ENCODE assay signal across 19 cellular contexts in the genomic region with DNA sequence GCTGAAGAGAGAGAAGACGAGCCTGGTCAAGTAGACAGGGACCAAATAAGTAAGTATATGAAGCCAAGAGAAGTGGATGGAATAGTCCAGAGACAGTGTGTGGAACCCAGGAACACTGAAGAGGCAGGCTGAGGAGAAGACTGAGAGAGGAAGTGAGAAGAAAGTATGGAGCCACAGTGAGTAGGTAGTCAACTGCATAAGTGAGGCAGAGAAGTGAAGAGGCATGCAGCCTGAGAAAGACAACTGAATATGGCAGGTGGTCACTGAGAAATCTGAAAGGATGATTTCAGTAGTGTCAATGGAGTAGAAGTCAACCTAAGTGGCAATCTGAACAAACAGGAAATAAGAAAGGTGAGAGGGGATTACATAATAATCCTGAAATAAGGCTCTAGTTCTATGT. TPM values are rescaled to one million over a fixed set of nuclear protein-coding genes. Genes with fewer than 3 reads are reported as not detected.
DNase-seq lines count a peak whose midpoint lies in the region; ATAC-seq and TF ChIP-seq lines count a peak whose summit lies in the region.
"Had no signal": no experiment of that assay in that cellular context is flagged by ENCODE, and none has a peak within 500 bp of the region (broad histone marks: within the 10 kb centered on the region; RNA-seq: fewer than 3 reads in every experiment).

No MANE protein-coding gene starts in this region.

- H3K27ac Mint-ChIP-seq in CD4-positive, CD25-positive, alpha-beta regulatory T cell, result peak overlapping the region in 2 of 3 donors; percentile 72 to 89
- H3K27ac Mint-ChIP-seq in activated T-cell treated with anti-CD3 and anti-CD28 coated beads, Interleukin-2, amount 50 U/mL, for 72 hours, result no peak overlapping the region
- H3K27ac Mint-ChIP-seq in GM23338, result no peak overlapping the region
- H3K27ac Mint-ChIP-seq: progenitor cell of endocrine pancreas had no signal

- TF ChIP-seq CTCF in testis (IDR thresholded peaks at IDR 0.05), result no peak
- TF ChIP-seq CTCF in GM23338 (conservative IDR thresholded peaks at IDR 0.05; ENCODE audit: low read depth in 2 of 2), result no peak

- peaks cover 79% of the 10 kb centered on the region for H3K36me3 ChIP-seq in CD4-positive, CD25-positive, alpha-beta regulatory T cell (ENCODE audit: control insufficient read depth, insufficient read depth, low read length)
- H3K36me3 ChIP-seq in testis (ENCODE audit: low read depth, missing control alignments) (no peaks in the 10 kb centered on the region), GM23338 (ENCODE audit: insufficient read depth) (peaks cover 41% of the 10 kb centered on the region)

- intact Hi-C loops in testis (cut with DNase I; ENCODE audit: low total_unique reads), result no loop called here

- TF ChIP-seq POLR2A in testis (IDR thresholded peaks at IDR 0.05), result no peak

- no peaks in the 10 kb centered on the region for H3F3A ChIP-seq in GM23338 (replicated peaks; ENCODE audit: low read depth)

- DNase-seq in CD4-positive, CD25-positive, alpha-beta regulatory T cell, result no peak
- no peak for DNase-seq in testis
- DNase-seq in C1 segment of cervical spinal cord (lab: John Stamatoyannopoulos, UW), result no peak
- no peak for DNase-seq in activated T-cell treated with anti-CD3 and anti-CD28 coated beads, Interleukin-2, amount 50 U/mL, for 72 hours
- DNase-seq in GM23338 (ENCODE audit: low spot score), result no peak
- DNase-seq: activated CD4-positive, alpha-beta T cell treated with anti-CD3 and anti-CD28 coated beads for 48 hours; anterior cingulate cortex; head of caudate nucleus; kidney glomerular epithelial cell; NK-92 treated with Interleukin-12 subunit alpha and Interleukin-12 subunit beta, amount 100 ng/mL, for 24 hours; Right ventricle myocardium superior; stimulated activated CD4-positive, alpha-beta T cell treated with anti-CD3 and anti-CD28 coated beads, Interleukin-12 subunit alpha, Interleukin-12 subunit beta, amount 100 ng/mL, for 4 hours; T-helper 9 cell had no signal

- H3K9me3 ChIP-seq in CD4-positive, CD25-positive, alpha-beta regulatory T cell (ENCODE audit: control insufficient read depth in 2 of 2, low read length in 2 of 2), result no peaks in the 10 kb centered on the region
- no peaks in the 10 kb centered on the region for H3K9me3 ChIP-seq in testis

- no peak overlapping the region for H2AFZ ChIP-seq in GM23338

- H4K20me1 ChIP-seq in GM23338 (replicated peaks; ENCODE audit: insufficient read depth), result no peaks in the 10 kb centered on the region

- no peaks in the 10 kb centered on the region for H3K9me3 Mint-ChIP-seq in CD4-positive, CD25-positive, alpha-beta regulatory T cell
- H3K9me3 Mint-ChIP-seq in activated T-cell treated with anti-CD3 and anti-CD28 coated beads, Interleukin-2, amount 50 U/mL, for 72 hours, result no peaks in the 10 kb centered on the region
- no peaks in the 10 kb centered on the region for H3K9me3 Mint-ChIP-seq in GM23338
- H3K9me3 Mint-ChIP-seq: activated T-helper 1 cell treated with anti-CD3 and anti-CD28 coated beads, Interleukin-12 subunit alpha, Interleukin-12 subunit beta, Interleukin-2, Interleukin-4 antibody, amounts not matched to agents 30 ng/mL and 10 ng/mL and 1 ng/mL, durations not matched to agents 14 hours and 24 hours and 36 hours had no signal

- H3K36me3 Mint-ChIP-seq in CD4-positive, CD25-positive, alpha-beta regulatory T cell, result peaks cover 47% of the 10 kb centered on the region
- H3K36me3 Mint-ChIP-seq in activated T-cell treated with anti-CD3 and anti-CD28 coated beads, Interleukin-2, amount 50 U/mL, for 72 hours (ENCODE audit: insufficient read depth in 2 of 2), result peaks cover 6 to 21% of the 10 kb centered on the region in 2 donors
- H3K36me3 Mint-ChIP-seq in GM23338 (ENCODE audit: low read depth), result peaks cover 30% of the 10 kb centered on the region

- H3K27me3 ChIP-seq in CD4-positive, CD25-positive, alpha-beta regulatory T cell (ENCODE audit: control insufficient read depth, insufficient read depth, low read length), result no peaks in the 10 kb centered on the region
- no peaks in the 10 kb centered on the region for H3K27me3 ChIP-seq in testis
- no peaks in the 10 kb centered on the region for H3K27me3 ChIP-seq in GM23338 (ENCODE audit: insufficient read depth)

- no peaks in the 10 kb centered on the region for H3K9me2 ChIP-seq in GM23338 (ENCODE audit: insufficient read depth)

- 92 to 95% methylated on average over 1 of the region's 1 CpG for WGBS in testis, 2 donors

- no peak overlapping the region for H3K27ac ChIP-seq in CD4-positive, CD25-positive, alpha-beta regulatory T cell (ENCODE audit: insufficient read depth, low read length, poor library complexity, severe bottlenecking)
- H3K27ac ChIP-seq in testis (no peak overlapping the region), GM23338 (ENCODE audit: low read depth) (no peak overlapping the region)
- H3K27ac ChIP-seq: coronary artery had no signal

- no peak overlapping the region for H3K4me3 ChIP-seq in CD4-positive, CD25-positive, alpha-beta regulatory T cell (ENCODE audit: low read depth, low read length)
- H3K4me3 ChIP-seq in testis (no peak overlapping the region), GM23338 (no peak overlapping the region)
- H3K4me3 ChIP-seq: coronary artery had no signal

- peaks cover 0 to 4% (median 2%) of the 10 kb centered on the region in 4 donors for H3K4me1 Mint-ChIP-seq in CD4-positive, CD25-positive, alpha-beta regulatory T cell
- no peaks in the 10 kb centered on the region for H3K4me1 Mint-ChIP-seq in activated T-cell treated with anti-CD3 and anti-CD28 coated beads, Interleukin-2, amount 50 U/mL, for 72 hours (ENCODE audit: low read depth)
- H3K4me1 Mint-ChIP-seq in GM23338, result peaks cover 4% of the 10 kb centered on the region; the same call in 1 of the 3 replicates

- ATAC-seq in CD4-positive, CD25-positive, alpha-beta regulatory T cell (ENCODE audit: low read depth in 2 of 2), result no peak
- ATAC-seq in GM19395 (IDR thresholded peaks at IDR 0.05; ENCODE audit: unreplicated experiment), result peak; percentile 70
- ATAC-seq in HG02588 (IDR thresholded peaks at IDR 0.05; ENCODE audit: unreplicated experiment), result peak; percentile 56
- ATAC-seq in HG03378 (IDR thresholded peaks at IDR 0.05; ENCODE audit: unreplicated experiment), result peak; percentile 53
- ATAC-seq in activated T-cell treated with anti-CD3 and anti-CD28 coated beads, Interleukin-2, amount 50 U/mL, for 72 hours (replicated peaks in 1 of 2), result no peak
- no peak for ATAC-seq in GM23338

- no peaks in the 10 kb centered on the region for H3K79me2 ChIP-seq in GM23338 (replicated peaks; ENCODE audit: insufficient read depth)

- H3K27me3 Mint-ChIP-seq in CD4-positive, CD25-positive, alpha-beta regulatory T cell, result no peaks in the 10 kb centered on the region
- no peaks in the 10 kb centered on the region for H3K27me3 Mint-ChIP-seq in activated T-cell treated with anti-CD3 and anti-CD28 coated beads, Interleukin-2, amount 50 U/mL, for 72 hours (ENCODE audit: low read depth)
- H3K27me3 Mint-ChIP-seq in GM23338 (ENCODE audit: insufficient read depth, low read depth, poor library complexity), result peaks cover 2% of the 10 kb centered on the region
- H3K27me3 Mint-ChIP-seq: progenitor cell of endocrine pancreas had no signal

- no peak overlapping the region for H3K4me2 ChIP-seq in GM23338

- no peak overlapping the region for H3K4me3 Mint-ChIP-seq in CD4-positive, CD25-positive, alpha-beta regulatory T cell
- no peak overlapping the region for H3K4me3 Mint-ChIP-seq in activated T-cell treated with anti-CD3 and anti-CD28 coated beads, Interleukin-2, amount 50 U/mL, for 72 hours
- H3K4me3 Mint-ChIP-seq in GM23338, result no peak overlapping the region
- H3K4me3 Mint-ChIP-seq: activated T-helper 1 cell treated with anti-CD3 and anti-CD28 coated beads, Interleukin-12 subunit alpha, Interleukin-12 subunit beta, Interleukin-2, Interleukin-4 antibody, amounts not matched to agents 30 ng/mL and 10 ng/mL and 1 ng/mL, durations not matched to agents 14 hours and 24 hours and 36 hours had no signal

- H3K4me1 ChIP-seq in CD4-positive, CD25-positive, alpha-beta regulatory T cell (ENCODE audit: control insufficient read depth, insufficient read depth, low read length, poor library complexity, severe bottlenecking), result no peaks in the 10 kb centered on the region
- H3K4me1 ChIP-seq in testis (no peaks in the 10 kb centered on the region), GM23338 (ENCODE audit: insufficient read depth) (no peaks in the 10 kb centered on the region)

TF ChIP-seq in GM23338, 12 proteins besides CTCF, POLR2A, EP300 and RAD21:
- TF ChIP-seq ZNF114 (CRISPR knock-in tag; IDR thresholded peaks at IDR 0.05), result no peak
- TF ChIP-seq, protein P1, sequence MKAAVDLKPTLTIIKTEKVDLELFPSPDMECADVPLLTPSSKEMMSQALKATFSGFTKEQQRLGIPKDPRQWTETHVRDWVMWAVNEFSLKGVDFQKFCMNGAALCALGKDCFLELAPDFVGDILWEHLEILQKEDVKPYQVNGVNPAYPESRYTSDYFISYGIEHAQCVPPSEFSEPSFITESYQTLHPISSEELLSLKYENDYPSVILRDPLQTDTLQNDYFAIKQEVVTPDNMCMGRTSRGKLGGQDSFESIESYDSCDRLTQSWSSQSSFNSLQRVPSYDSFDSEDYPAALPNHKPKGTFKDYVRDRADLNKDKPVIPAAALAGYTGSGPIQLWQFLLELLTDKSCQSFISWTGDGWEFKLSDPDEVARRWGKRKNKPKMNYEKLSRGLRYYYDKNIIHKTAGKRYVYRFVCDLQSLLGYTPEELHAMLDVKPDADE (IDR thresholded peaks at IDR 0.05), result no peak

RNA-seq across cellular contexts. Expression of a gene that starts 55.4 kb away (rescaled TPM):
- 19.3 TPM for total RNA-seq in CD4-positive, CD25-positive, alpha-beta regulatory T cell
- 10 to 100 TPM; 25.8 to 32.1 (median 29.6) TPM for polyA plus RNA-seq in CD4-positive, CD25-positive, alpha-beta regulatory T cell
- total RNA-seq in testis, result 10 to 100 TPM; 20.1 to 21.6 TPM
- polyA plus RNA-seq in testis (ENCODE audit: insufficient read depth, low read depth, low replicate concordance) (4.4 TPM), GM23338 (2016; fragmentation: Nextera tagmentation; extraction: Ambion mirVana) (29.0 and 38.3 TPM in 2 replicates)
- 10 to 100 TPM; 28.0 to 33.4 TPM for total RNA-seq in activated T-cell treated with anti-CD3 and anti-CD28 coated beads, Interleukin-2, amount 50 U/mL, for 72 hours
- total RNA-seq in GM23338 (2014; rRNA removed; shearing (Covaris generic)), result 31.5 and 36.0 TPM in 2 replicates

Comparison
In these comparisons a context has a peak if more than half of its experiments do, and no peak if none do; other contexts are left out.
1. ATAC-seq: peak in GM19395 (single experiment), HG02588 (single experiment) and HG03378 (single experiment); none in CD4-positive, CD25-positive, alpha-beta regulatory T cell (0 of 2), activated T-cell treated with anti-CD3 and anti-CD28 coated beads, Interleukin-2, amount 50 U/mL, for 72 hours (0 of 2) and GM23338 (single experiment).
2. H3K27ac Mint-ChIP-seq: peak in CD4-positive, CD25-positive, alpha-beta regulatory T cell (2 of 3); none in activated T-cell treated with anti-CD3 and anti-CD28 coated beads, Interleukin-2, amount 50 U/mL, for 72 hours (single experiment) and GM23338 (single experiment).